Comparison of ENCODE assay signal across 8 cellular contexts in the genomic region with DNA sequence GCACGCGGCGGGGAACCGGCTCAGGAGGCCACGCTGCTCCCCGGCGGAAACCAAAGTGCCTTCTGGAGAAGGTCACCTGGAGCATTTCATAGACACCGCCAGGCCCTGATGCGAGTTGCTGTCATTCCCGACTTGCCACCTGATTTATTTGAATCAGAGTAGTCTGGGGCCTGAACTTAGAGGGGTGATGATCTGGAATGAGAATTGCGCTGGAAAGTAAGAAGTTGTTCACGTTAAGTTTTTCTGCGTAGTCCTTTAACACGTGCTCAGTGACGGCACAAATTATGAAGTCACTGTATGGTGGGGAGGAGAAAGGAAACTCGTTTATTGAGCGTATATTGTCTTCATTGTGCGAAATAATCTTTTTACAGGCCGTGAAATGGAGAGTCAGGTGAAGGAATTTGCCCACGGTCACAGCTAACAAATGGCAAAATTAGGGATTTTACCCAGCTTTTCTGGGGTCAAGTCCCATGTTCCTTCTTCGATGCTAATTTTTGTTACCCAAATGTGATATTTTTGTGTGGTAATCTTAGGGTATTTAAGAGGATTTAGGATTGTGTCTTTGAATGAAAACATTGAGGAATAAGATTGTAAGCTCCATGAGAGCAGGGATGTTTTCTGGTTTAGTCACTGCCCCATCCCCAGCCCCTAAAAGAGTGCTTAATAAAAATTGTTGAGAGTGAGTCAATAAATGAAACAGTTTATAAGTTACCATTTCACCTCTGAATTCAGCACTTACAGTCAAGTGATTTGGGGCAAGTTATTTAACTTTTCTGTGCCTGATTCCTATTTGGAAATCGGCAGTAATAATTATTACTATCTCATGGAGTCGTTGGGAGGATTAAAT. TPM values are rescaled to one million over a fixed set of nuclear protein-coding genes. Genes with fewer than 3 reads are reported as not detected.
A peak's percentile ranks its signal among the peaks of the same experiment; 100 is the strongest.
DNase-seq lines count a peak whose midpoint lies in the region; ATAC-seq and TF ChIP-seq lines count a peak whose summit lies in the region.

No MANE protein-coding gene starts in this region.

- ATAC-seq in HG03196 (IDR thresholded peaks at IDR 0.05; ENCODE audit: unreplicated experiment) = no peak

- peak overlapping the region; percentile 92 for H3K27ac ChIP-seq in KOPT-K1 (ENCODE audit: low read depth, low read length, poor library complexity, severe bottlenecking)

- H3K4me3 Mint-ChIP-seq in activated naive CD4-positive, alpha-beta T cell treated with anti-CD3 and anti-CD28 coated beads, Interleukin-2, amount 50 U/mL, for 24 hours = peak overlapping the region; percentile 97
- H3K4me3 Mint-ChIP-seq in glutamatergic neuron (ENCODE audit: unreplicated experiment) (peak overlapping the region; percentile 97), progenitor cell of endocrine pancreas (ENCODE audit: low read depth) (peak overlapping the region; percentile 99)

- peaks cover 29% of the 10 kb centered on the region for H3K36me3 Mint-ChIP-seq in activated naive CD4-positive, alpha-beta T cell treated with anti-CD3 and anti-CD28 coated beads, Interleukin-2, amount 50 U/mL, for 24 hours
- H3K36me3 Mint-ChIP-seq in glutamatergic neuron (ENCODE audit: unreplicated experiment) (no peaks in the 10 kb centered on the region), progenitor cell of endocrine pancreas (ENCODE audit: insufficient read depth) (peaks cover 8% of the 10 kb centered on the region)

- peak; percentile 83 for DNase-seq in activated CD4-positive, alpha-beta T cell treated with anti-CD3 and anti-CD28 coated beads for 48 hours
- DNase-seq in activated CD4-positive, alpha-beta T cell treated with anti-CD3 and anti-CD28 coated beads, Interleukin-2, amount 50 U/mL, for 48 hours = no peak
- DNase-seq in glutamatergic neuron = no peak
- DNase-seq in progenitor cell of endocrine pancreas (ENCODE audit: low spot score, unreplicated experiment) = no peak
- no peak for DNase-seq in superior temporal gyrus (ENCODE audit: extremely low spot score)

- no peak for TF ChIP-seq CTCF in glutamatergic neuron (IDR thresholded peaks at IDR 0.05; ENCODE audit: partially characterized antibody, unreplicated experiment)
- TF ChIP-seq CTCF in progenitor cell of endocrine pancreas (IDR thresholded peaks at IDR 0.05; ENCODE audit: unreplicated experiment) = no peak

- peak overlapping the region; percentile 100 for H3K27ac Mint-ChIP-seq in activated naive CD4-positive, alpha-beta T cell treated with anti-CD3 and anti-CD28 coated beads, Interleukin-2, amount 50 U/mL, for 24 hours
- H3K27ac Mint-ChIP-seq in glutamatergic neuron (ENCODE audit: unreplicated experiment) = peak overlapping the region; percentile 77
- H3K27ac Mint-ChIP-seq in progenitor cell of endocrine pancreas = peak overlapping the region; percentile 91

- no peaks in the 10 kb centered on the region for H3K27me3 Mint-ChIP-seq in activated naive CD4-positive, alpha-beta T cell treated with anti-CD3 and anti-CD28 coated beads, Interleukin-2, amount 50 U/mL, for 24 hours
- H3K27me3 Mint-ChIP-seq in glutamatergic neuron (ENCODE audit: unreplicated experiment) (peaks cover 4% of the 10 kb centered on the region), progenitor cell of endocrine pancreas (no peaks in the 10 kb centered on the region)

- no peaks in the 10 kb centered on the region for H3K9me3 Mint-ChIP-seq in activated naive CD4-positive, alpha-beta T cell treated with anti-CD3 and anti-CD28 coated beads, Interleukin-2, amount 50 U/mL, for 24 hours
- H3K9me3 Mint-ChIP-seq in glutamatergic neuron (ENCODE audit: unreplicated experiment) (peaks cover 7% of the 10 kb centered on the region), progenitor cell of endocrine pancreas (ENCODE audit: low read depth) (no peaks in the 10 kb centered on the region)

- no peaks in the 10 kb centered on the region for H3K9me3 ChIP-seq in KOPT-K1 (ENCODE audit: insufficient read depth, low read length, poor library complexity, severe bottlenecking)

- peaks cover 25% of the 10 kb centered on the region for H3K36me3 ChIP-seq in KOPT-K1 (ENCODE audit: insufficient read depth, low read length)

- H3K4me1 Mint-ChIP-seq in activated naive CD4-positive, alpha-beta T cell treated with anti-CD3 and anti-CD28 coated beads, Interleukin-2, amount 50 U/mL, for 24 hours = peaks cover 59% of the 10 kb centered on the region
- H3K4me1 Mint-ChIP-seq in glutamatergic neuron (ENCODE audit: low read depth, unreplicated experiment) (peaks cover 11% of the 10 kb centered on the region), progenitor cell of endocrine pancreas (ENCODE audit: low read depth) (peaks cover 27% of the 10 kb centered on the region)

RNA-seq across cellular contexts. Expression of gene NBL1, which starts 46.4 kb away (rescaled TPM):
- total RNA-seq in glutamatergic neuron (ENCODE audit: unreplicated experiment) (14.4 TPM), progenitor cell of endocrine pancreas (10.5 and 12.0 TPM in 2 replicates)
